In the genomic region with DNA sequence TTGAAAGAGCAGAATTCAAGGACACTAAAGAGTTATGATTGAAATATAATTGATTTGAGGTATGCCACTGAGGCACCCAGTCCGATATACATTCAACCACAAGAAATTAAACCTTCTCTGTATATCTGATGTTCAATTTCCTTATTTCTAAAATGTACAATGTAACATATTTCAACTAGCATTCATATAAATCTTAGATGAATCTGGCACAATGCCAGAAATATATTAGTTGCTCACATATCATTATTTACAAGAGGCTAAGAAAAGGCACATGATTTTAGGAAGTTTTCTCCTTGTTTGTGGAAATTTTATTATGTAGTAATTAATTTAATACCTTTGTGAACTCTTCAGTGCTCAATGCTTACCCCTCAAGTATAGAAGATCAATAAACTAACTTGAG, we compare ENCODE assay signal across 8 cellular contexts.
"Had no signal": no experiment of that assay in that cellular context is flagged by ENCODE, and none has a peak within 500 bp of the region (broad histone marks: within the 10 kb centered on the region; RNA-seq: fewer than 3 reads in every experiment).

No MANE protein-coding gene starts in this region.

- FAIRE-seq: H1, H54 had no signal

- H3K27ac ChIP-seq: HL-60 had no signal

- H3K4me2 ChIP-seq: GM23338 had no signal

- DNase-seq: H9, HCEC 1CT, IMR-90, KG1 had no signal

- ATAC-seq: GM23338 had no signal

- H3K4me3 ChIP-seq: GM23338 had no signal

- H2AFZ ChIP-seq: GM23338 had no signal
